ENCODE assay signal across 15 cellular contexts in the genomic region with DNA sequence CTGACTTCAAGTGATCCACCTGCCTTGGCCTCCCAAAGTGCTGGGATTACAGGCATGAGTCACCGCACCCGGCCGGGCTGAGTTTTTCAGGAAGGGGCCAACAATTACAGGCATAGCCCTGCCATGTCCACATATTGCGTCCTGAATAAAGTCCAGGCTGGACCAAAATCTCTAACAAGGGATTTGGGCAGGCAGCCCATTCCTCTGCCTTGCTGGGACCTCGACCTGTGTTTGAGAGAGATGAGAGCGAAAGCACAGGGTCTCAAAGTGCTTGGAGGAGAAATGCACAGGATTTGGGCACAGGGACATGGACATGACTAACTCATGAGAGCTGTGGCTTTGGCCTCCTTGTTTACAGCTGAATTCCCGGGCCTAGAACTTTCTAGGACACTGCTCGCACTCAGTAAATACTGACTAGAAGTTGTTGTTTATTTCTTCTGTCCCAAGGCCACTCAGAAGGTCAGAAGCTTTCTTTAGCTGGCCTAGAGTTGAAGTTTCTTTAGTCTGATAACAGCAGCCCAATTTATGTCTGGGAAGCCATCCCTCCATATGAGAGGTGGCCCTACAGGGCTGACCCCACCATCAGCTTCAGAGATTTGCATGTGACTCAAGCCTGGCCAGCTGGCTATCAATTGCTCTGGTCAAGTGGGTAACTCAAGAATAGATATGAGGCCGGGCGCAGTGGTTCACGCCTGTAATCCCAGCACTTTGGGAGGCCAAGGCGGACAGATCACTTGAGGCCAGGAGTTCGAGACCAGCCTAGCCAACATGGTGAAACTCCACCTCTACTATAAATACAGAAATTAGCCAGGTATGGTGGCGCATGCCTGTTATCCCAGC. TPM values are rescaled to one million over a fixed set of nuclear protein-coding genes. Genes with fewer than 3 reads are reported as not detected.
DNase-seq lines count a peak whose midpoint lies in the region; ATAC-seq, FAIRE-seq and TF ChIP-seq lines count a peak whose summit lies in the region.
"Had no signal": no experiment of that assay in that cellular context is flagged by ENCODE, and none has a peak within 500 bp of the region (broad histone marks: within the 10 kb centered on the region; RNA-seq: fewer than 3 reads in every experiment).

No MANE protein-coding gene starts in this region.

- H3K9me3 ChIP-seq in heart left ventricle, result no peaks in the 10 kb centered on the region
- H3K9me3 ChIP-seq in gastroesophageal sphincter, result no peaks in the 10 kb centered on the region
- no peaks in the 10 kb centered on the region for H3K9me3 ChIP-seq in pancreas

- no peak for DNase-seq in heart left ventricle
- DNase-seq in cardiac septum (ENCODE audit: low spot score), result no peak
- DNase-seq in pancreas, result no peak
- no peak for DNase-seq in activated CD4-positive, alpha-beta T cell treated with anti-CD3 and anti-CD28 coated beads for 1 hour
- no peak for DNase-seq in SIG-M5 treated with dmso at 0.1 percent for 504 hours (lab: John Stamatoyannopoulos, UW; ENCODE audit: unreplicated experiment)
- DNase-seq in NCI-H2196 (lab: John Stamatoyannopoulos, UW; ENCODE audit: unreplicated experiment), result no peak
- DNase-seq: activated naive CD4-positive, alpha-beta T cell treated with anti-CD3 and anti-CD28 coated beads for 36 hours; cerebellar nuclear complex; stimulated activated CD4-positive, alpha-beta T cell treated with anti-CD3 and anti-CD28 coated beads, Interleukin-4, amount 100 ng/mL, for 1 hour had no signal

- H3K4me3 ChIP-seq in heart left ventricle (no peak overlapping the region), gastroesophageal sphincter (no peak overlapping the region), pancreas (no peak overlapping the region)
- H3K4me3 ChIP-seq: GM23338, SK-N-MC had no signal

- intact Hi-C loops in heart left ventricle (cut with DNase I), result no loop called here
- intact Hi-C loops in cardiac septum (cut with DNase I), result no loop called here
- intact Hi-C loops in pancreas (cut with DNase I), result no loop called here

- ATAC-seq in heart left ventricle (no peak), gastroesophageal sphincter (peak; percentile 33), pancreas (peak; percentile 34 to 86 (median 52)), GM18909 (IDR thresholded peaks at IDR 0.05; ENCODE audit: poor library complexity, unreplicated experiment) (no peak)
- ATAC-seq: esophagus mucosa, GM23338 had no signal

- H3K27ac ChIP-seq in heart left ventricle (peak overlapping the region in 8 of 12 donors; percentile 2 to 47 (median 24)), gastroesophageal sphincter (peak overlapping the region in 3 of 4 donors; percentile 14 to 51 (median 43)), pancreas (peak overlapping the region in 2 of 4 donors; percentile 24 to 68)
- H3K27ac ChIP-seq: SK-N-MC had no signal

- TF ChIP-seq POLR2A in heart left ventricle (IDR thresholded peaks at IDR 0.05) (no peak), gastroesophageal sphincter (IDR thresholded peaks at IDR 0.05) (no peak)

- H3K27me3 ChIP-seq in heart left ventricle, result no peaks in the 10 kb centered on the region
- H3K27me3 ChIP-seq in gastroesophageal sphincter, result no peaks in the 10 kb centered on the region
- no peaks in the 10 kb centered on the region for H3K27me3 ChIP-seq in pancreas

- WGBS in heart left ventricle, 4 donors, result 82 to 92% (median 85%) methylated on average over 9 to 14 of the region's 14 CpGs
- WGBS in gastroesophageal sphincter (ENCODE audit: low coverage in 1 of 2), 2 donors, result 60 to 80% methylated on average over 1 to 3 of the region's 14 CpGs
- WGBS in pancreas, 2 donors, result 70 to 74% methylated on average over 14 of the region's 14 CpGs

- TF ChIP-seq CTCF in heart left ventricle (IDR thresholded peaks at IDR 0.05) (no peak), gastroesophageal sphincter (IDR thresholded peaks at IDR 0.05) (no peak), pancreas (IDR thresholded peaks at IDR 0.05) (no peak)

- H3K36me3 ChIP-seq in heart left ventricle (peaks cover 0 to 7% (median 0%) of the 10 kb centered on the region in 9 donors), gastroesophageal sphincter (no peaks in the 10 kb centered on the region), pancreas (no peaks in the 10 kb centered on the region)

- H3K4me1 ChIP-seq in heart left ventricle, result peaks cover 0 to 59% (median 24%) of the 10 kb centered on the region in 12 donors
- peaks cover 0 to 74% (median 13%) of the 10 kb centered on the region in 3 donors for H3K4me1 ChIP-seq in gastroesophageal sphincter
- H3K4me1 ChIP-seq in pancreas, result no peaks in the 10 kb centered on the region

- no peak for TF ChIP-seq EP300 in gastroesophageal sphincter (IDR thresholded peaks at IDR 0.05)

- FAIRE-seq in pancreas (lab: Jason Lieb, UNC), result no peak
- FAIRE-seq: A204.1 had no signal

RNA-seq across cellular contexts. Expression of gene CAMKK2, which starts 11.7 kb away (rescaled TPM):
- total RNA-seq in heart left ventricle, result 10 to 100 TPM; 12.5 to 28.2 (median 16.0) TPM
- 10 to 100 TPM in 1 of 2 donors, 1 to 10 TPM in 1; 7.4 to 19.5 TPM for polyA plus RNA-seq in heart left ventricle
- 17.8 TPM for total RNA-seq in cardiac septum
- total RNA-seq in gastroesophageal sphincter, result 10 to 100 TPM; 26.0 to 40.3 (median 30.3) TPM
- total RNA-seq in pancreas, result 10 to 100 TPM in 5 of 6 donors, 1 to 10 TPM in 1; 9.3 to 26.7 (median 13.0) TPM
- polyA plus RNA-seq in pancreas, result 10 to 100 TPM in 1 of 2 donors, 1 to 10 TPM in 1; 9.6 to 15.4 TPM

Comparison
In these comparisons a context has a peak if more than half of its experiments do, and no peak if none do; other contexts are left out.
1. ATAC-seq: peak in gastroesophageal sphincter (single experiment) and pancreas (4 of 4); none in heart left ventricle (0 of 4) and GM18909 (single experiment).